Comparison of ENCODE assay signal across 19 cellular contexts in genomic region chr2:86706220-86706619, GRCh38. TPM values are rescaled to one million over a fixed set of nuclear protein-coding genes. Genes with fewer than 3 reads are reported as not detected.
DNase-seq lines count a peak whose midpoint lies in the region; ATAC-seq and TF ChIP-seq lines count a peak whose summit lies in the region.
"Had no signal": no experiment of that assay in that cellular context is flagged by ENCODE, and none has a peak within 500 bp of the region (broad histone marks: within the 10 kb centered on the region; RNA-seq: fewer than 3 reads in every experiment).

No MANE protein-coding gene starts in this region.

- H3K4me3 ChIP-seq in mucosa of descending colon = no peak overlapping the region
- H3K4me3 ChIP-seq: SK-N-MC had no signal

- no peak for TF ChIP-seq CTCF in mucosa of descending colon (IDR thresholded peaks at IDR 0.05)
- no peak for TF ChIP-seq CTCF in GM10248 (IDR thresholded peaks at IDR 0.05; ENCODE audit: control extremely low read depth, extremely low read depth, low read depth, missing control alignments)

- peak; percentile 38 to 40 for ATAC-seq in left cardiac atrium
- ATAC-seq in mucosa of descending colon = peak; percentile 24

- peaks cover 5% of the 10 kb centered on the region for H3K4me1 ChIP-seq in mucosa of descending colon (ENCODE audit: low read depth)

- peak; percentile 6 for DNase-seq in NCI-H748 (lab: John Stamatoyannopoulos, UW; ENCODE audit: unreplicated experiment)
- no peak for DNase-seq in NCI-H748 treated with DMSO at 0.1 percent for 48 hours (lab: John Stamatoyannopoulos, UW)
- peak; percentile 3 for DNase-seq in G401 (ENCODE audit: low spot score)
- DNase-seq in left cardiac atrium = no peak
- peak in 1 of 3 donors; percentile 47 for DNase-seq in mucosa of descending colon
- DNase-seq in GM10248 (ENCODE audit: extremely low spot score) = no peak
- DNase-seq in NCI-H1694 treated with DMSO at 0.1 percent for 48 hours (lab: John Stamatoyannopoulos, UW) = no peak
- DNase-seq in activated CD4-positive, CD25-positive, alpha-beta regulatory T cell (lab: John Stamatoyannopoulos, UW) = no peak
- DNase-seq: AML-193; C1 segment of cervical spinal cord; Calu3; CD8-positive, alpha-beta memory T cell; DMS153; GF-D8; Kasumi-1; NCI-H1930; NCI-H774; SHP77 treated with DMSO at 0.1 percent for 48 hours had no signal

- in situ Hi-C loops in G401 (cut with HindIII; ENCODE audit: low sequenced_read_pairs) = no loop called here

- H3K36me3 ChIP-seq in mucosa of descending colon (ENCODE audit: low read depth) = no peaks in the 10 kb centered on the region

- intact Hi-C loops in left cardiac atrium (cut with DNase I) = no loop called here
- intact Hi-C loops in mucosa of descending colon (cut with DNase I, micrococcal nuclease) = no loop called here

- no peaks in the 10 kb centered on the region for H3K9me3 ChIP-seq in mucosa of descending colon

- POLR2A ChIA-PET in GM10248 (lab: Yijun Ruan, JAX) = no interaction called here

- CTCF ChIA-PET in GM10248 (lab: Yijun Ruan, JAX) = interaction anchor here (1.7 kb wide), 1 partner anchor 9 kb away, joined by 4 read pairs; no protein-coding TSS in a partner anchor

RNA-seq across cellular contexts. Expression of gene RMND5A, which starts 13.9 kb away (rescaled TPM):
- 42.8 and 51.0 TPM in 2 replicates for total RNA-seq in G401 (2014; rRNA removed; shearing (Covaris generic))
- total RNA-seq in left cardiac atrium = 10 to 100 TPM; 50.0 to 61.9 TPM
- 10 to 100 TPM; 69.2 to 93.0 (median 73.8) TPM for total RNA-seq in mucosa of descending colon

Comparison
In these comparisons a context has a peak if more than half of its experiments do, and no peak if none do; other contexts are left out.
1. DNase-seq: peak in NCI-H748 (single experiment) and G401 (single experiment); none in NCI-H748 treated with DMSO at 0.1 percent for 48 hours (single experiment), left cardiac atrium (single experiment), GM10248 (single experiment), NCI-H1694 treated with DMSO at 0.1 percent for 48 hours (single experiment) and activated CD4-positive, CD25-positive, alpha-beta regulatory T cell (0 of 4).